Comparison of ENCODE assay signal across 9 cellular contexts in the genomic region with DNA sequence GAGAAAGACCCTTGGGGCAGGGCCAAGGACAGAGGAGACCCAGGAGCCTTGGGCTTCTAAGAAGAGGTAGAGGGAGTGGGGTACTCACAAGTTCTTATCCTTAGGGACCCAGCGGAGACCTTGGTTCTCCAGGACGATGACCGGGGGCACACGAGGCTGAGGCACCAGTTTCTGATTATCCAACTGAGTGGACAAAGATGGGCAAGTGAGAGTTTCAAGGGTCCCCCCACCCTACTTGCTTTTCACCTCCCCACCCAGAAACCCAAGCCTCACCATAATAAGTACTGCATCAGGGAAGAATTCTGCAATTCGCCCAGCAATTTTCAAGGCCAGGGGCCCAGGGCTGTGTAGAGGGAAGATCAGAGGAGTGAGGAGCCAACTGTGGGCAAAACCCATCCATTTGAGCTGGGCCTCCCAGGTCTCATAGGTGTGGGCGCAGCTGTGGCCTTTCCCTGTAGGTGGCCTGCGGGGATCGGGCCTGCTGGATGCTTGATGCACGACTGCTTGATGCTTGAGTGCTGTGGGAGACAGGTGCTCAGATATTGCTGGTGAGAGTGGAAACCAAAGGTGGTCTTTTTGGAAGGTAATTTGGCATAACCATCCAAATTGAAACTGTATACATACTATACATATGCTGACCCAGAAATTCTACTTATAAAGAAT. TPM values are rescaled to one million over a fixed set of nuclear protein-coding genes. Genes with fewer than 3 reads are reported as not detected.
DNase-seq lines count a peak whose midpoint lies in the region; ATAC-seq and TF ChIP-seq lines count a peak whose summit lies in the region.
"Had no signal": no experiment of that assay in that cellular context is flagged by ENCODE, and none has a peak within 500 bp of the region (broad histone marks: within the 10 kb centered on the region; RNA-seq: fewer than 3 reads in every experiment).

No MANE protein-coding gene starts in this region.

- H3K27me3 ChIP-seq in BLaER1 treated with 17β-estradiol and CSF1 and Interleukin-3, amounts not matched to agents 10 nM and 100 nM = no peaks in the 10 kb centered on the region

- peak; percentile 52 for DNase-seq in activated naive CD4-positive, alpha-beta T cell treated with anti-CD3 and anti-CD28 coated beads, Interleukin-2, amount 10 ng/mL, durations not matched to agents 7 days and 5 days
- DNase-seq in naive B cell (no peak), GM13977 (ENCODE audit: low spot score) (no peak)

- H3K4me3 Mint-ChIP-seq in activated naive CD4-positive, alpha-beta T cell treated with anti-CD3 and anti-CD28 coated beads, Interleukin-2, amount 10 ng/mL, durations not matched to agents 7 days and 5 days = peak overlapping the region; percentile 95
- H3K4me3 Mint-ChIP-seq in naive B cell = peak overlapping the region in 7 of 8 donors; percentile 4 to 99 (median 61)

- in situ Hi-C loops in GM13977 (cut with MboI; ENCODE audit: low pct_unique_long_range_greater_than_20kb, low sequenced_read_pairs, unreplicated experiment) = no loop called here

- H3K9me3 Mint-ChIP-seq in activated naive CD4-positive, alpha-beta T cell treated with anti-CD3 and anti-CD28 coated beads, Interleukin-2, amount 10 ng/mL, durations not matched to agents 7 days and 5 days = no peaks in the 10 kb centered on the region
- no peaks in the 10 kb centered on the region for H3K9me3 Mint-ChIP-seq in naive B cell

- no peaks in the 10 kb centered on the region for H3K27me3 Mint-ChIP-seq in activated naive CD4-positive, alpha-beta T cell treated with anti-CD3 and anti-CD28 coated beads, Interleukin-2, amount 10 ng/mL, durations not matched to agents 7 days and 5 days
- H3K27me3 Mint-ChIP-seq in naive B cell = no peaks in the 10 kb centered on the region

- H3K4me1 Mint-ChIP-seq in activated naive CD4-positive, alpha-beta T cell treated with anti-CD3 and anti-CD28 coated beads, Interleukin-2, amount 10 ng/mL, durations not matched to agents 7 days and 5 days = peaks cover 66% of the 10 kb centered on the region
- H3K4me1 Mint-ChIP-seq in naive B cell = peaks cover 46 to 73% (median 54%) of the 10 kb centered on the region in 3 donors

- H3K9ac ChIP-seq in BLaER1 treated with 17β-estradiol and CSF1 and Interleukin-3, amounts not matched to agents 10 nM and 100 nM = peak overlapping the region in 9 of 11 experiments; percentile 21 to 87 (median 36); a peak in 9 of 22 replicates

- H3K4me1 ChIP-seq in BLaER1 treated with 17β-estradiol and CSF1 and Interleukin-3, amounts not matched to agents 10 nM and 100 nM = peaks cover 67 to 75% (median 72%) of the 10 kb centered on the region in 10 experiments
- H3K4me1 ChIP-seq in HEK293 (ENCODE audit: control insufficient read depth, insufficient read depth, low read length) = peaks cover 4% of the 10 kb centered on the region; the same call in 1 of the 2 replicates

- peaks cover 39 to 55% (median 46%) of the 10 kb centered on the region in 11 experiments for H3K36me3 ChIP-seq in BLaER1 treated with 17β-estradiol and CSF1 and Interleukin-3, amounts not matched to agents 10 nM and 100 nM
- H3K36me3 ChIP-seq in HEK293 (ENCODE audit: control insufficient read depth in 2 of 2, insufficient read depth in 1 of 2, low read length in 2 of 2) = peaks cover 11 to 40% of the 10 kb centered on the region in 2 experiments

- TF ChIP-seq CTCF in HEK293 (tag by site-specific recombination; IDR thresholded peaks at IDR 0.05) (0 out of 2 replicates have a peak, but pooled peaks have one; percentile 10), GM13977 (IDR thresholded peaks at IDR 0.05; ENCODE audit: extremely low read depth, insufficient read depth, missing control alignments) (no peak)

- ATAC-seq in naive B cell (ENCODE audit: low read depth in 2 of 2) (no peak), GM18873 (IDR thresholded peaks at IDR 0.05; ENCODE audit: low FRiP score, unreplicated experiment) (no peak), GM21423 (IDR thresholded peaks at IDR 0.05; ENCODE audit: unreplicated experiment) (no peak), GM19023 (IDR thresholded peaks at IDR 0.05; ENCODE audit: unreplicated experiment) (no peak)
- ATAC-seq: esophagus mucosa had no signal

- H3K4me3 ChIP-seq in BLaER1 treated with 17β-estradiol and CSF1 and Interleukin-3, amounts not matched to agents 10 nM and 100 nM = peak overlapping the region in 9 of 10 experiments; percentile 64 to 89 (median 82); a peak in 17 of 20 replicates
- H3K4me3 ChIP-seq in HEK293 (ENCODE audit: low read depth, low read length) = peak overlapping the region; percentile 90

- H3K9me3 ChIP-seq in BLaER1 treated with 17β-estradiol and CSF1 and Interleukin-3, amounts not matched to agents 10 nM and 100 nM (replicated peaks in 1 of 11) = no peaks in the 10 kb centered on the region
- H3K9me3 ChIP-seq in HEK293 (ENCODE audit: control insufficient read depth, insufficient read depth, low read depth, low read length) = no peaks in the 10 kb centered on the region

- H3K27ac ChIP-seq in BLaER1 treated with 17β-estradiol and CSF1 and Interleukin-3, amounts not matched to agents 10 nM and 100 nM = no peak overlapping the region
- H3K27ac ChIP-seq in HEK293 (ENCODE audit: extremely low read depth, low read depth, low read length) = peak overlapping the region; percentile 35; the same call in 1 of the 2 replicates

- H3K27ac Mint-ChIP-seq in activated naive CD4-positive, alpha-beta T cell treated with anti-CD3 and anti-CD28 coated beads, Interleukin-2, amount 10 ng/mL, durations not matched to agents 7 days and 5 days = peak overlapping the region; percentile 52
- H3K27ac Mint-ChIP-seq in naive B cell = peak overlapping the region in 3 of 6 donors; percentile 20 to 85 (median 67)

- H4K20me1 ChIP-seq in BLaER1 treated with 17β-estradiol and CSF1 and Interleukin-3, amounts not matched to agents 10 nM and 100 nM = peaks cover 0 to 66% (median 45%) of the 10 kb centered on the region in 11 experiments; a peak in 17 of 22 replicates

- peak overlapping the region; percentile 84 to 99 (median 96) for H3K4me2 ChIP-seq in BLaER1 treated with 17β-estradiol and CSF1 and Interleukin-3, amounts not matched to agents 10 nM and 100 nM

- H3K36me3 Mint-ChIP-seq in activated naive CD4-positive, alpha-beta T cell treated with anti-CD3 and anti-CD28 coated beads, Interleukin-2, amount 10 ng/mL, durations not matched to agents 7 days and 5 days = peaks cover 52% of the 10 kb centered on the region
- peaks cover 6 to 13% of the 10 kb centered on the region in 2 donors for H3K36me3 Mint-ChIP-seq in naive B cell

- POLR2A ChIA-PET in HEK293 (lab: Yijun Ruan, JAX) = interaction anchor here (1.1 to 7.3 kb wide), 4 partner anchors 7 to 45 kb away, joined by 3 to 163 read pairs (median 52); partner anchors contain the start of genes DCAF11, IRF9, NRL and PCK2

- CTCF ChIA-PET in HEK293 (lab: Yijun Ruan, JAX) = interaction anchor here (1.0 kb wide), 1 partner anchor 23 kb away, joined by 3 read pairs; no protein-coding TSS in a partner anchor
- CTCF ChIA-PET in activated naive CD4-positive, alpha-beta T cell treated with anti-CD3 and anti-CD28 coated beads, Interleukin-2, amount 10 ng/mL, durations not matched to agents 7 days and 5 days (lab: Charles Lee) = no interaction called here

TF ChIP-seq in HEK293, 187 proteins besides CTCF, POLR2A, EP300 and RAD21:
- TF ChIP-seq, protein P1, sequence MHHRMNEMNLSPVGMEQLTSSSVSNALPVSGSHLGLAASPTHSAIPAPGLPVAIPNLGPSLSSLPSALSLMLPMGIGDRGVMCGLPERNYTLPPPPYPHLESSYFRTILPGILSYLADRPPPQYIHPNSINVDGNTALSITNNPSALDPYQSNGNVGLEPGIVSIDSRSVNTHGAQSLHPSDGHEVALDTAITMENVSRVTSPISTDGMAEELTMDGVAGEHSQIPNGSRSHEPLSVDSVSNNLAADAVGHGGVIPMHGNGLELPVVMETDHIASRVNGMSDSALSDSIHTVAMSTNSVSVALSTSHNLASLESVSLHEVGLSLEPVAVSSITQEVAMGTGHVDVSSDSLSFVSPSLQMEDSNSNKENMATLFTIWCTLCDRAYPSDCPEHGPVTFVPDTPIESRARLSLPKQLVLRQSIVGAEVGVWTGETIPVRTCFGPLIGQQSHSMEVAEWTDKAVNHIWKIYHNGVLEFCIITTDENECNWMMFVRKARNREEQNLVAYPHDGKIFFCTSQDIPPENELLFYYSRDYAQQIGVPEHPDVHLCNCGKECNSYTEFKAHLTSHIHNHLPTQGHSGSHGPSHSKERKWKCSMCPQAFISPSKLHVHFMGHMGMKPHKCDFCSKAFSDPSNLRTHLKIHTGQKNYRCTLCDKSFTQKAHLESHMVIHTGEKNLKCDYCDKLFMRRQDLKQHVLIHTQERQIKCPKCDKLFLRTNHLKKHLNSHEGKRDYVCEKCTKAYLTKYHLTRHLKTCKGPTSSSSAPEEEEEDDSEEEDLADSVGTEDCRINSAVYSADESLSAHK (tag by site-specific recombination; IDR thresholded peaks at IDR 0.05) = peak; percentile 98
- peak; percentile 48 for TF ChIP-seq GLIS1 (tag by site-specific recombination; IDR thresholded peaks at IDR 0.05)
- 0 out of 2 replicates have a peak, but pooled peaks have one; percentile 12 for TF ChIP-seq EGR2 (tag by site-specific recombination; IDR thresholded peaks at IDR 0.05; ENCODE audit: low read depth)
- TF ChIP-seq, protein P2, sequence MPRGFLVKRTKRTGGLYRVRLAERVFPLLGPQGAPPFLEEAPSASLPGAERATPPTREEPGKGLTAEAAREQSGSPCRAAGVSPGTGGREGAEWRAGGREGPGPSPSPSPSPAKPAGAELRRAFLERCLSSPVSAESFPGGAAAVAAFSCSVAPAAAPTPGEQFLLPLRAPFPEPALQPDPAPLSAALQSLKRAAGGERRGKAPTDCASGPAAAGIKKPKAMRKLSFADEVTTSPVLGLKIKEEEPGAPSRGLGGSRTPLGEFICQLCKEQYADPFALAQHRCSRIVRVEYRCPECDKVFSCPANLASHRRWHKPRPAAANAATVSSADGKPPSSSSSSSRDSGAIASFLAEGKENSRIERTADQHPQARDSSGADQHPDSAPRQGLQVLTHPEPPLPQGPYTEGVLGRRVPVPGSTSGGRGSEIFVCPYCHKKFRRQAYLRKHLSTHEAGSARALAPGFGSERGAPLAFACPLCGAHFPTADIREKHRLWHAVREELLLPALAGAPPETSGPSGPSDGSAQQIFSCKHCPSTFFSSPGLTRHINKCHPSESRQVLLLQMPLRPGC (tag by site-specific recombination; IDR thresholded peaks at IDR 0.05) = no peak
TF ChIP-seq in HEK293: peak in this region for 3.

RNA-seq across cellular contexts. Expression of gene EMC9, which starts 2.0 kb away (rescaled TPM):
- 10 to 100 TPM in 2 of 6 donors, 1 to 10 TPM in 4; 5.9 to 15.3 (median 9.2) TPM for polyA plus RNA-seq in naive B cell (ENCODE audit: low read depth in 6 of 6)

RNA-seq across cellular contexts. Expression of gene PSME1, which starts 3.4 kb away (rescaled TPM):
- 100 to 1,000 TPM; 704 to 932 (median 769) TPM for polyA plus RNA-seq in naive B cell (ENCODE audit: low read depth in 6 of 6)

RNA-seq across cellular contexts. Expression of gene PSME2, which starts 7.0 kb away (rescaled TPM):
- polyA plus RNA-seq in naive B cell (ENCODE audit: low read depth in 6 of 6) = 100 to 1,000 TPM; 257 to 514 (median 294) TPM

RNA-seq across cellular contexts. Expression of gene RNF31, which starts 7.9 kb away (rescaled TPM):
- 10 to 100 TPM; 21.0 to 47.2 (median 32.1) TPM for polyA plus RNA-seq in naive B cell (ENCODE audit: low read depth in 6 of 6)

RNA-seq across cellular contexts. Expression of gene FITM1, which starts 8.9 kb away (rescaled TPM):
- 1 to 10 TPM in 1 of 6 donors, under 1 TPM in 4, not detected in 1; 0.29 to 1.4 (median 0.53) TPM for polyA plus RNA-seq in naive B cell (ENCODE audit: low read depth in 6 of 6)
